20 cellular contexts compared by ENCODE assay signal in genomic region chr16:89583895-89584644, GRCh38. TPM values are rescaled to one million over a fixed set of nuclear protein-coding genes. Genes with fewer than 3 reads are reported as not detected.
A peak's percentile ranks its signal among the peaks of the same experiment; 100 is the strongest.
DNase-seq lines count a peak whose midpoint lies in the region; ATAC-seq and TF ChIP-seq lines count a peak whose summit lies in the region.
"Had no signal": no experiment of that assay in that cellular context is flagged by ENCODE, and none has a peak within 500 bp of the region (broad histone marks: within the 10 kb centered on the region; RNA-seq: fewer than 3 reads in every experiment).

No MANE protein-coding gene starts in this region.

- H3K4me1 ChIP-seq in BLaER1 (peaks cover 33% of the 10 kb centered on the region), HCT116 (ENCODE audit: control insufficient read depth in 1 of 2, insufficient read depth in 2 of 2, low read length in 2 of 2) (peaks cover 13 to 38% of the 10 kb centered on the region in 2 experiments)

- H3K9ac ChIP-seq in BLaER1, result no peak overlapping the region
- no peak overlapping the region for H3K9ac ChIP-seq in HCT116 (ENCODE audit: low read length)

- H3K9me2 ChIP-seq in HCT116 (ENCODE audit: insufficient read depth), result no peaks in the 10 kb centered on the region

- H3K9me3 Mint-ChIP-seq in stimulated activated effector memory CD8-positive, alpha-beta T cell treated with anti-CD3 and anti-CD28 coated beads, Interleukin-12 subunit alpha, Interleukin-12 subunit beta, amount 100 ng/mL, for 72 hours, result no peaks in the 10 kb centered on the region
- H3K9me3 Mint-ChIP-seq: CD8-positive, alpha-beta memory T cell had no signal

- H3K27ac Mint-ChIP-seq in stimulated activated effector memory CD8-positive, alpha-beta T cell treated with anti-CD3 and anti-CD28 coated beads, Interleukin-12 subunit alpha, Interleukin-12 subunit beta, amount 100 ng/mL, for 72 hours, result no peak overlapping the region
- H3K27ac Mint-ChIP-seq: CD8-positive, alpha-beta memory T cell; GM23338 had no signal

- H3K27ac ChIP-seq in BLaER1 (no peak overlapping the region), HCT116 (ENCODE audit: low read depth, low read length) (peak overlapping the region; percentile 5; the same call in 1 of the 2 replicates)
- H3K27ac ChIP-seq: PC-9 had no signal

- no peak for TF ChIP-seq CTCF in HCT116 (IDR thresholded peaks at IDR 0.05 in 2 of 3, conservative IDR thresholded peaks at IDR 0.05 in 1 of 3; ENCODE audit: borderline replicate concordance in 1 of 3, insufficient read depth in 1 of 3, low read depth in 2 of 3, low read length in 2 of 3)

- no peak for ATAC-seq in HCT116
- peak; percentile 33 for ATAC-seq in stimulated activated effector memory CD8-positive, alpha-beta T cell treated with anti-CD3 and anti-CD28 coated beads, Interleukin-12 subunit alpha, Interleukin-12 subunit beta, amount 100 ng/mL, for 72 hours
- ATAC-seq in HG03196 (IDR thresholded peaks at IDR 0.05; ENCODE audit: unreplicated experiment), result no peak
- ATAC-seq: SK-N-SH treated with all-trans-retinoic acid at 6 μM for 48 hours had no signal

- no peaks in the 10 kb centered on the region for H3K4me1 Mint-ChIP-seq in stimulated activated effector memory CD8-positive, alpha-beta T cell treated with anti-CD3 and anti-CD28 coated beads, Interleukin-12 subunit alpha, Interleukin-12 subunit beta, amount 100 ng/mL, for 72 hours
- H3K4me1 Mint-ChIP-seq: GM23338 had no signal

- RAD21 ChIA-PET in HCT116 (lab: Charles Lee; ENCODE audit: low non-redundant PET in 1 of 2, low total read pairs in 2 of 2, uncharacterized antibody in 2 of 2, unreplicated experiment in 2 of 2), result no interaction called here

- peaks cover 34% of the 10 kb centered on the region for H3K79me2 ChIP-seq in HCT116 (ENCODE audit: insufficient read depth, low read length)

- no peak overlapping the region for H3K4me3 Mint-ChIP-seq in stimulated activated effector memory CD8-positive, alpha-beta T cell treated with anti-CD3 and anti-CD28 coated beads, Interleukin-12 subunit alpha, Interleukin-12 subunit beta, amount 100 ng/mL, for 72 hours
- H3K4me3 Mint-ChIP-seq: CD8-positive, alpha-beta memory T cell; GM23338 had no signal

- POLR2A ChIA-PET in HCT116 (lab: Charles Lee), result no interaction called here

- no peak for TF ChIP-seq POLR2A in HCT116 (IDR thresholded peaks at IDR 0.05; ENCODE audit: borderline replicate concordance, extremely low read depth, insufficient read depth, insufficient read length)

- H3K27me3 ChIP-seq in BLaER1, result no peaks in the 10 kb centered on the region
- no peaks in the 10 kb centered on the region for H3K27me3 ChIP-seq in HCT116 (ENCODE audit: insufficient read depth, low read length)

- CTCF ChIA-PET in HCT116 (lab: Charles Lee), result interaction anchor here (1.3 kb wide), 1 partner anchor 58 kb away, joined by 3 read pairs; no protein-coding TSS in a partner anchor

- H3K9me3 ChIP-seq in BLaER1 (peaks cover 6% of the 10 kb centered on the region), HCT116 (ENCODE audit: control insufficient read depth in 1 of 2, insufficient read depth in 1 of 2, low read depth in 1 of 2, low read length in 2 of 2) (peaks cover 0 to 4% of the 10 kb centered on the region in 2 experiments; a peak in 1 of 4 replicates)

- H3K4me2 ChIP-seq in BLaER1 (peak overlapping the region; percentile 91), HCT116 (ENCODE audit: low read length) (no peak overlapping the region)
- H3K4me2 ChIP-seq: GM23338, PC-9 had no signal

- H3K36me3 Mint-ChIP-seq in stimulated activated effector memory CD8-positive, alpha-beta T cell treated with anti-CD3 and anti-CD28 coated beads, Interleukin-12 subunit alpha, Interleukin-12 subunit beta, amount 100 ng/mL, for 72 hours, result no peaks in the 10 kb centered on the region
- H3K36me3 Mint-ChIP-seq: CD8-positive, alpha-beta memory T cell had no signal

- H3K36me3 ChIP-seq in BLaER1, result peaks cover 80% of the 10 kb centered on the region
- peaks cover 18 to 78% of the 10 kb centered on the region in 2 experiments for H3K36me3 ChIP-seq in HCT116 (ENCODE audit: control insufficient read depth in 1 of 2, insufficient read depth in 2 of 2, low read length in 2 of 2)

- BruUV-seq in HCT116 (replicated peaks; lab: Mats Ljungman, UMichigan), result no TSS peak

- H2AFZ ChIP-seq in HCT116 (ENCODE audit: low read depth, low read length, poor library complexity, severe bottlenecking), result no peak overlapping the region
- H2AFZ ChIP-seq: GM23338, PC-9 had no signal

- DNase-seq in HCT116 (ENCODE audit: low read depth, low spot score) (no peak), iPS-NIHi11 (ENCODE audit: low spot score) (peak; percentile 32), NCI-H146 (lab: John Stamatoyannopoulos, UW) (no peak), NAMALWA (ENCODE audit: low spot score) (no peak)
- no peak for DNase-seq in stimulated activated effector memory CD8-positive, alpha-beta T cell treated with anti-CD3 and anti-CD28 coated beads, Interleukin-12 subunit alpha, Interleukin-12 subunit beta, amount 100 ng/mL, for 72 hours (ENCODE audit: low spot score in 2 of 2)
- DNase-seq: ACHN; C1 segment of cervical spinal cord; Calu3; CD8-positive, alpha-beta memory T cell; HCEC 1CT; Karpas-422; NCI-H1417; NCI-H187; NCI-H748 treated with DMSO at 0.1 percent for 48 hours; PC-9 had no signal

- TF ChIP-seq RAD21 in HCT116 (IDR thresholded peaks at IDR 0.05; ENCODE audit: low read depth), result no peak

- intact Hi-C loops in HCT116 (cut with micrococcal nuclease), result no loop called here

- H3K4me3 ChIP-seq in BLaER1, result no peak overlapping the region
- no peak overlapping the region for H3K4me3 ChIP-seq in HCT116 (replicated peaks in 1 of 2; ENCODE audit: low read depth in 1 of 2, low read length in 2 of 2)
- H3K4me3 ChIP-seq: GM23338, PC-9 had no signal

- peaks cover 44% of the 10 kb centered on the region for H4K20me1 ChIP-seq in BLaER1
- H4K20me1 ChIP-seq in HCT116 (ENCODE audit: insufficient read depth), result no peaks in the 10 kb centered on the region; the same call in 1 of the 2 replicates

TF ChIP-seq in HCT116, 20 proteins besides CTCF, POLR2A, EP300 and RAD21 (continues in another document):
- no peak for TF ChIP-seq EZH2 (IDR thresholded peaks at IDR 0.05)
- no peak for TF ChIP-seq SP1 (IDR thresholded peaks at IDR 0.05; ENCODE audit: low read depth)
- no peak for TF ChIP-seq EZH2phosphoT487 (IDR thresholded peaks at IDR 0.05; ENCODE audit: borderline replicate concordance)
- TF ChIP-seq ATF3 (IDR thresholded peaks at IDR 0.05), result no peak
- TF ChIP-seq EGR1 (IDR thresholded peaks at IDR 0.05; ENCODE audit: low read depth), result no peak
- no peak for TF ChIP-seq JUND (IDR thresholded peaks at IDR 0.05)
- no peak for TF ChIP-seq ELF1 (IDR thresholded peaks at IDR 0.05; ENCODE audit: borderline replicate concordance, low read depth)
- TF ChIP-seq CBX3 (IDR thresholded peaks at IDR 0.05; ENCODE audit: low read depth), result no peak
- TF ChIP-seq REST (IDR thresholded peaks at IDR 0.05; ENCODE audit: low read depth), result no peak
- TF ChIP-seq TCF7L2 (IDR thresholded peaks at IDR 0.05; ENCODE audit: borderline replicate concordance, extremely low read depth, insufficient read depth, insufficient read length), result no peak
- no peak for TF ChIP-seq YY1 (IDR thresholded peaks at IDR 0.05; ENCODE audit: extremely low read depth, insufficient replicate concordance, low read depth, low read length)
- no peak for TF ChIP-seq SRF (IDR thresholded peaks at IDR 0.05; ENCODE audit: low read depth)
- no peak for TF ChIP-seq SIN3A (IDR thresholded peaks at IDR 0.05; ENCODE audit: low read depth)
- TF ChIP-seq CEBPB (IDR thresholded peaks at IDR 0.05; ENCODE audit: low read depth), result no peak
- TF ChIP-seq POLR2AphosphoS5 (IDR thresholded peaks at IDR 0.05; ENCODE audit: low read depth, low read length), result no peak
- no peak for TF ChIP-seq ZNF274 (IDR thresholded peaks at IDR 0.05; ENCODE audit: low read depth, low read length)
- no peak for TF ChIP-seq ZFX (IDR thresholded peaks at IDR 0.05)

RNA-seq across cellular contexts. Expression of gene CPNE7, which starts 8.5 kb away (rescaled TPM):
- 201 TPM for total RNA-seq in HCT116 (2021; ENCODE audit: unreplicated experiment)
- 136 and 148 TPM in 2 replicates for polyA plus RNA-seq in HCT116 (2012)

RNA-seq across cellular contexts. Expression of gene RPL13, which starts 23.6 kb away (rescaled TPM):
- 4,404 TPM for total RNA-seq in HCT116 (2021; ENCODE audit: unreplicated experiment)
- 9,099 and 10,215 TPM in 2 replicates for polyA plus RNA-seq in HCT116 (2012)

RNA-seq across cellular contexts. Expression of gene DPEP1, which starts 29.4 kb away (rescaled TPM):
- 1.1 TPM for total RNA-seq in HCT116 (2021; ENCODE audit: unreplicated experiment)
- polyA plus RNA-seq in HCT116 (2012), result 0.73 and 1.1 TPM in 2 replicates
- total RNA-seq: Calu3; CD8-positive, alpha-beta memory T cell; Daoy; PC-9 had no signal
- polyA plus RNA-seq: CD8-positive, alpha-beta memory T cell had no signal
